In the genomic region with DNA sequence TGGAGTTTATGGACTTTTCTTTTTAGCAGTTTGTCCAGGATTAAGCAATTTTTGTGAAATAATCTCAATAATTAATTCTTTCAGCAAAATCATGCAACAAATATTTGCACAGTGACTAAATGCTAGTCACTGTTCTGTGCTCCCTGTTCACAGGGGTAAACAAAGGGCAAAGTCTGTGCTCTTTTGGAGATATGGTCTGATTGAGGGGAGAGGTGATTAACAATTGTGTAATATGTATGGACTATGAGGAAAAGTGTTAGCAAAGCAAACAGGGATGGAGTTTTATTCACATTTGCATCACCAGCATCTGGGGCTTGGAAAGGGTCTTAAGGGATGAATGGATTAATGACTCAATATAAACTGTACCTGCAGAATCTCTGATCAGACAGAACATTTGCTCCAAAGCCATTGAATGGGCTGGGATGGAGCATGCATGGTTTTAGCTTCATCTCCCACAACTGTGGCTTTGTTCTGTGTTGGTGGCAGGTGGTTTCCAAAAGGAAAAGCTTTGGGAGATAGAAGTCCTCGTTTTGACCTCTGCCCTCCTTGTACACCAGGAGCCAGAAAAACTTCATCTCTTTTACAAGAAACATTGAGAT, we compare ENCODE assay signal across 26 cellular contexts. TPM values are rescaled to one million over a fixed set of nuclear protein-coding genes. Genes with fewer than 3 reads are reported as not detected.
DNase-seq lines count a peak whose midpoint lies in the region; ATAC-seq, FAIRE-seq and TF ChIP-seq lines count a peak whose summit lies in the region.
"Had no signal": no experiment of that assay in that cellular context is flagged by ENCODE, and none has a peak within 500 bp of the region (broad histone marks: within the 10 kb centered on the region; RNA-seq: fewer than 3 reads in every experiment).

No MANE protein-coding gene starts in this region.

- CTCF ChIA-PET in WTC11 (lab: Charles Lee) = no interaction called here
- CTCF ChIA-PET in HepG2 (lab: Yijun Ruan, JAX; ENCODE audit: low intra/inter-chr PET ratio, low total read pairs) = no interaction called here

- H2AFZ ChIP-seq in HepG2 (ENCODE audit: low read length) = no peak overlapping the region

- H3K36me3 Mint-ChIP-seq in CD14-positive monocyte = peaks cover 9 to 11% of the 10 kb centered on the region in 2 donors
- no peaks in the 10 kb centered on the region for H3K36me3 Mint-ChIP-seq in WTC11

- H3K4me1 Mint-ChIP-seq in CD14-positive monocyte = peaks cover 56% of the 10 kb centered on the region
- H3K4me1 Mint-ChIP-seq in WTC11 = no peaks in the 10 kb centered on the region

- H3K9me3 ChIP-seq in HepG2 (ENCODE audit: low read length) = no peaks in the 10 kb centered on the region
- H3K9me3 ChIP-seq: adrenal gland, HAP-1, sigmoid colon, testis had no signal

- H3K4me3 ChIP-seq in HepG2 (replicated peaks in 1 of 3; ENCODE audit: insufficient read depth in 1 of 3, low read depth in 2 of 3, low read length in 3 of 3) = peak overlapping the region in 1 of 3 experiments; percentile 23; a peak in 1 of 6 replicates
- H3K4me3 ChIP-seq: adrenal gland, cardiac muscle cell, HAP-1, sigmoid colon, testis had no signal

- TF ChIP-seq EP300 in HepG2 (IDR thresholded peaks at IDR 0.05; ENCODE audit: low read depth in 2 of 2, low read length in 2 of 2) (peak; percentile 94 to 99; a peak in 3 of 4 replicates), HepG2 (CRISPR knock-in tag; IDR thresholded peaks at IDR 0.05; ENCODE audit: borderline replicate concordance) (peak; percentile 97)

- intact Hi-C loops in CD14-positive monocyte (cut with micrococcal nuclease) (loop anchor here in 1 of 2 donors (5.0 to 10.0 kb wide), 2 partner anchors 49 to 88 kb away; a partner anchor contains a TSS), HepG2 (cut with micrococcal nuclease; ENCODE audit: unreplicated experiment) (loop anchor here (1.0 kb wide), 1 partner anchor 20 kb away; no protein-coding TSS in a partner anchor)

- peaks cover 20 to 32% of the 10 kb centered on the region in 2 experiments for H3K36me3 ChIP-seq in HepG2 (replicated peaks in 1 of 2; ENCODE audit: control insufficient read depth in 1 of 2, insufficient read depth in 2 of 2, low read length in 2 of 2)
- H3K36me3 ChIP-seq: adrenal gland, cardiac muscle cell, HAP-1, sigmoid colon had no signal

- no peaks in the 10 kb centered on the region for H3K27me3 Mint-ChIP-seq in CD14-positive monocyte (ENCODE audit: low read depth in 3 of 3)
- no peaks in the 10 kb centered on the region for H3K27me3 Mint-ChIP-seq in WTC11 (ENCODE audit: low read depth)
- H3K27me3 Mint-ChIP-seq: activated CD4-positive, alpha-beta T cell treated with anti-CD3 and anti-CD28 coated beads, Interleukin-2, amount 10 ng/mL, durations not matched to agents 7 days and 5 days had no signal

- H3K27ac Mint-ChIP-seq in CD14-positive monocyte = peak overlapping the region; percentile 92 to 99 (median 98)
- H3K27ac Mint-ChIP-seq in WTC11 = no peak overlapping the region
- H3K27ac Mint-ChIP-seq: activated CD4-positive, alpha-beta T cell treated with anti-CD3 and anti-CD28 coated beads, Interleukin-2, amount 10 ng/mL, durations not matched to agents 7 days and 5 days; naive thymus-derived CD4-positive, alpha-beta T cell had no signal

- H4K20me1 ChIP-seq in HepG2 (ENCODE audit: insufficient read depth, low read length) = no peaks in the 10 kb centered on the region

- in situ Hi-C loops in HepG2 (cut with HindIII; ENCODE audit: extremely low pct_ligation_motif_present, low pct_unique_long_range_greater_than_20kb) = no loop called here

- H3K4me2 ChIP-seq in HepG2 (ENCODE audit: low read depth, low read length) = peak overlapping the region; percentile 54

- WGBS in HepG2 (ENCODE audit: low lambda C conversion rate) = 5% methylated on average over 1 of the region's 1 CpG

- TF ChIP-seq CTCF in CD14-positive monocyte (IDR thresholded peaks at IDR 0.05) (no peak), WTC11 (IDR thresholded peaks at IDR 0.05) (no peak), HepG2 (CRISPR knock-in tag; IDR thresholded peaks at IDR 0.05) (no peak)

- FAIRE-seq in HepG2 (lab: Jason Lieb, UNC) (peak; percentile 95), frontal cortex (lab: Jason Lieb, UNC) (no peak)
- FAIRE-seq: endothelial cell of umbilical vein had no signal

- TF ChIP-seq POLR2A in HepG2 (IDR thresholded peaks at IDR 0.05; ENCODE audit: insufficient read depth in 1 of 2, low read depth in 2 of 2, low read length in 2 of 2) = no peak

- DNase-seq in CD14-positive monocyte (ENCODE audit: low spot score) (no peak), WTC11 (ENCODE audit: low spot score) (no peak), HepG2 (ENCODE audit: low spot score) (peak; percentile 96), NCI-H82 (lab: John Stamatoyannopoulos, UW) (no peak), frontal cortex (ENCODE audit: low spot score in 2 of 2) (no peak)
- DNase-seq in activated CD4-positive, CD25-positive, alpha-beta regulatory T cell treated with anti-CD3 and anti-CD28 coated beads, Interleukin-2, amount 50 U/mL, for 72 hours = no peak
- DNase-seq: activated CD4-positive, alpha-beta T cell treated with anti-CD3 and anti-CD28 coated beads, Interleukin-2, amount 10 ng/mL, durations not matched to agents 7 days and 5 days; activated CD8-positive, alpha-beta memory T cell treated with anti-CD3 and anti-CD28 coated beads, Interleukin-2, amount 50 U/mL, for 4 hours; activated gamma-delta T cell; adrenal gland; dermis blood vessel endothelial cell; foreskin fibroblast; hippocampal formation; mesenchymal stem cell; naive thymus-derived CD4-positive, alpha-beta T cell; NCI-H1105 treated with DMSO at 0.1 percent for 48 hours; NCI-H2171; NCI-H69; SHP77; sigmoid colon; testis had no signal

- BruUV-seq in HepG2 (replicated peaks; lab: Mats Ljungman, UMichigan) = no TSS peak

- POLR2A ChIA-PET in WTC11 (lab: Charles Lee) (no interaction called here), HepG2 (lab: Yijun Ruan, JAX) (interaction anchor here (0.7 to 1.0 kb wide), 2 partner anchors 12 to 49 kb away, joined by 3 to 6 read pairs; no protein-coding TSS in a partner anchor)

- no peak for TF ChIP-seq RAD21 in HepG2 (CRISPR knock-in tag; IDR thresholded peaks at IDR 0.05)

- H3K27me3 ChIP-seq in HepG2 (ENCODE audit: control insufficient read depth in 1 of 2, insufficient read depth in 2 of 2, low read length in 2 of 2) = no peaks in the 10 kb centered on the region
- H3K27me3 ChIP-seq: adrenal gland, sigmoid colon, testis had no signal

- H3K9ac ChIP-seq in HepG2 (ENCODE audit: insufficient read depth, low read depth, low read length) = peak overlapping the region; percentile 43; the same call in 1 of the 2 replicates

- H3K9me3 Mint-ChIP-seq in CD14-positive monocyte (peaks cover 0 to 5% (median 4%) of the 10 kb centered on the region in 7 donors), WTC11 (no peaks in the 10 kb centered on the region)

- peaks cover 55% of the 10 kb centered on the region for H3K4me1 ChIP-seq in HepG2 (ENCODE audit: insufficient read depth, low read length)
- H3K4me1 ChIP-seq: adrenal gland, HAP-1, sigmoid colon, testis had no signal

- H3K27ac ChIP-seq in HepG2 (ENCODE audit: extremely low read length, insufficient read depth, low read length) = peak overlapping the region; percentile 89
- H3K27ac ChIP-seq: cardiac muscle cell, sigmoid colon, testis had no signal

- H3K4me3 Mint-ChIP-seq in CD14-positive monocyte (peak overlapping the region in 1 of 2 donors; percentile 13), WTC11 (no peak overlapping the region)
- H3K4me3 Mint-ChIP-seq: activated CD4-positive, alpha-beta T cell treated with anti-CD3 and anti-CD28 coated beads, Interleukin-2, amount 10 ng/mL, durations not matched to agents 7 days and 5 days; naive thymus-derived CD4-positive, alpha-beta T cell had no signal

- peaks cover 25% of the 10 kb centered on the region for H3K79me2 ChIP-seq in HepG2 (ENCODE audit: insufficient read depth, low read length)

- ATAC-seq in HG02678 (IDR thresholded peaks at IDR 0.05; ENCODE audit: unreplicated experiment) = peak; percentile 21
- no peak for ATAC-seq in WTC11
- ATAC-seq in HepG2 = peak; percentile 97
- no peak for ATAC-seq in GM19023 (IDR thresholded peaks at IDR 0.05; ENCODE audit: unreplicated experiment)

RNA-seq across cellular contexts. Expression of a gene that starts 39.3 kb away (rescaled TPM):
- polyA plus RNA-seq in CD14-positive monocyte = 10 to 100 TPM; 15.5 to 33.3 TPM
- total RNA-seq in WTC11 (2021) = not detected in 3 replicates
- not detected in 2 replicates for total RNA-seq in HepG2 (2016; rRNA removed; fragmentation: Illumina TruSeq; extraction: Trizol)
- total RNA-seq in HepG2 (2016; cell fraction: cytosol; rRNA removed; fragmentation: Illumina TruSeq; extraction: Trizol; ENCODE audit: low read depth) = not detected in 2 replicates
- not detected in 2 replicates for total RNA-seq in HepG2 (2016; cell fraction: insoluble cytoplasmic fraction; rRNA removed; fragmentation: Illumina TruSeq; extraction: Trizol)
- total RNA-seq in HepG2 (2016; cell fraction: membrane; rRNA removed; fragmentation: Illumina TruSeq; extraction: Trizol) = not detected in 2 replicates
- total RNA-seq in HepG2 (2016; cell fraction: nucleus; rRNA removed; fragmentation: Illumina TruSeq; extraction: Trizol) = not detected in 2 replicates
- polyA plus RNA-seq in HepG2 (2011; rRNA removed) = not detected in 2 replicates
- not detected in 2 replicates for polyA plus RNA-seq in HepG2 (2011; cell fraction: cytosol; rRNA removed)
- not detected in 2 replicates for polyA plus RNA-seq in HepG2 (2011; cell fraction: nucleus; rRNA removed)
- polyA plus RNA-seq in HepG2 (2012) = not detected in 2 replicates
- not detected in 2 replicates for polyA plus RNA-seq in HepG2 (2016; cell fraction: cytosol; fragmentation: Illumina TruSeq; extraction: Trizol; ENCODE audit: low read depth)
- not detected in 2 replicates for polyA plus RNA-seq in HepG2 (2016; cell fraction: insoluble cytoplasmic fraction; fragmentation: Illumina TruSeq; extraction: Trizol; ENCODE audit: low read depth)
- polyA plus RNA-seq in HepG2 (2016; cell fraction: membrane; fragmentation: Illumina TruSeq; extraction: Trizol; ENCODE audit: low read depth) = not detected in 2 replicates
- polyA plus RNA-seq in HepG2 (2016; cell fraction: nucleus; fragmentation: Illumina TruSeq; extraction: Trizol; ENCODE audit: insufficient read depth, low read depth) = not detected in 2 replicates
- not detected in 2 replicates for polyA minus RNA-seq in HepG2 (2011; rRNA and poly(A)+ RNA removed; ENCODE audit: low replicate concordance)
- not detected in 2 replicates for polyA minus RNA-seq in HepG2 (2011; cell fraction: cytosol; rRNA and poly(A)+ RNA removed)
- not detected in 2 replicates for polyA minus RNA-seq in HepG2 (2011; cell fraction: nucleus; rRNA and poly(A)+ RNA removed)
- under 0.01 TPM for total RNA-seq in frontal cortex
- total RNA-seq: cardiac muscle cell, dermis blood vessel endothelial cell had no signal
- polyA plus RNA-seq: cardiac muscle cell had no signal

RNA-seq across cellular contexts. Expression of a gene that starts 51.2 kb away (rescaled TPM):
- 10 to 100 TPM; 28.6 to 40.6 TPM for polyA plus RNA-seq in CD14-positive monocyte
- 10.6 to 10.9 TPM (median 10.7 TPM) in 3 replicates for total RNA-seq in WTC11 (2021)
- total RNA-seq in HepG2 (2016; rRNA removed; fragmentation: Illumina TruSeq; extraction: Trizol) = not detected in 2 replicates
- not detected in 2 replicates for total RNA-seq in HepG2 (2016; cell fraction: cytosol; rRNA removed; fragmentation: Illumina TruSeq; extraction: Trizol; ENCODE audit: low read depth)
- not detected in 2 replicates for total RNA-seq in HepG2 (2016; cell fraction: insoluble cytoplasmic fraction; rRNA removed; fragmentation: Illumina TruSeq; extraction: Trizol)
- not detected in 2 replicates for total RNA-seq in HepG2 (2016; cell fraction: membrane; rRNA removed; fragmentation: Illumina TruSeq; extraction: Trizol)
- total RNA-seq in HepG2 (2016; cell fraction: nucleus; rRNA removed; fragmentation: Illumina TruSeq; extraction: Trizol) = not detected in 2 replicates
- polyA plus RNA-seq in HepG2 (2011; rRNA removed) = not detected in 2 replicates
- polyA plus RNA-seq in HepG2 (2011; cell fraction: cytosol; rRNA removed) = not detected in 2 replicates
- polyA plus RNA-seq in HepG2 (2011; cell fraction: nucleus; rRNA removed) = not detected in 2 replicates
- not detected in 2 replicates for polyA plus RNA-seq in HepG2 (2012)
- polyA plus RNA-seq in HepG2 (2016; cell fraction: cytosol; fragmentation: Illumina TruSeq; extraction: Trizol; ENCODE audit: low read depth) = not detected in 2 replicates
- polyA plus RNA-seq in HepG2 (2016; cell fraction: insoluble cytoplasmic fraction; fragmentation: Illumina TruSeq; extraction: Trizol; ENCODE audit: low read depth) = not detected in 2 replicates
- polyA plus RNA-seq in HepG2 (2016; cell fraction: membrane; fragmentation: Illumina TruSeq; extraction: Trizol; ENCODE audit: low read depth) = not detected in 2 replicates
- not detected in 2 replicates for polyA plus RNA-seq in HepG2 (2016; cell fraction: nucleus; fragmentation: Illumina TruSeq; extraction: Trizol; ENCODE audit: insufficient read depth, low read depth)
- polyA minus RNA-seq in HepG2 (2011; rRNA and poly(A)+ RNA removed; ENCODE audit: low replicate concordance) = 0.02 TPM in 1 of 2 replicates, not detected in the other
- polyA minus RNA-seq in HepG2 (2011; cell fraction: cytosol; rRNA and poly(A)+ RNA removed) = not detected in 2 replicates
- not detected in 2 replicates for polyA minus RNA-seq in HepG2 (2011; cell fraction: nucleus; rRNA and poly(A)+ RNA removed)
- 37.1 TPM for total RNA-seq in frontal cortex

Comparison
In these comparisons a context has a peak if more than half of its experiments do, and no peak if none do; other contexts are left out.
1. ATAC-seq: peak in HG02678 (single experiment) and HepG2 (single experiment); none in WTC11 (single experiment) and GM19023 (single experiment).
2. RNA of a gene that starts 51.2 kb away (total RNA-seq): 37.1 TPM in frontal cortex (single experiment) and 10.6 to 10.9 TPM in WTC11; not detected in HepG2; every median in the first group is over 10 times any median in the second.